In the genomic region with DNA sequence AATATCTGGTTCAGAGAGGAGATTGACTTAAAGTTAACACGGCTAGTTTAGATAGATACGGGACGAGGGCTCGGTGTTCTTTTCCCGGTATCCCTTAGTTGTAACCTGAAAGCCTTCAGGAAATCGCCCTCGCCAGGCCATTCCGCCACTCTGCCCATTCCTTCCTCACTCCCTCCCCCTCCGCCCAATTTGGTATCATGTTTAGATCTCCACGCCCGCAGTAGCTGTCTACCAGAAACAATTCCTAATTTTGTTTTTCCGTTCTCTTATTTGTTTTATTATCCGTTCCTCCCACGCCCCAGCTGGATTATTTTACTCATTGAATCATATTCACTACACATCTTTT, we compare ENCODE assay signal across 8 cellular contexts. TPM values are rescaled to one million over a fixed set of nuclear protein-coding genes. Genes with fewer than 3 reads are reported as not detected.
A peak's percentile ranks its signal among the peaks of the same experiment; 100 is the strongest.
DNase-seq lines count a peak whose midpoint lies in the region; ATAC-seq and TF ChIP-seq lines count a peak whose summit lies in the region.

No MANE protein-coding gene starts in this region.

- H3K4me3 Mint-ChIP-seq in CD14-positive monocyte (peak overlapping the region; percentile 98 to 99), neural progenitor cell (peak overlapping the region; percentile 95)

- H3K27me3 ChIP-seq in Loucy (ENCODE audit: insufficient read depth, low read length, poor library complexity, severe bottlenecking), result no peaks in the 10 kb centered on the region
- no peaks in the 10 kb centered on the region for H3K27me3 ChIP-seq in neural progenitor cell

- peak overlapping the region; percentile 84 for H2AFZ ChIP-seq in Loucy (ENCODE audit: low read length)
- peak overlapping the region; percentile 97 for H2AFZ ChIP-seq in neural progenitor cell (replicated peaks)

- H3K9me3 ChIP-seq in Loucy (ENCODE audit: insufficient read depth, low read depth, low read length) (no peaks in the 10 kb centered on the region), neural progenitor cell (ENCODE audit: low read depth) (no peaks in the 10 kb centered on the region)

- H3K27ac Mint-ChIP-seq in CD14-positive monocyte (peak overlapping the region; percentile 98 to 100 (median 99)), neural progenitor cell (peak overlapping the region; percentile 99)

- H3K4me3 ChIP-seq in Loucy (ENCODE audit: low read length, poor library complexity, severe bottlenecking), result peak overlapping the region; percentile 96
- H3K4me3 ChIP-seq in fibroblast of the aortic adventitia (ENCODE audit: low read depth, low read length), result peak overlapping the region; percentile 95
- peak overlapping the region; percentile 80 for H3K4me3 ChIP-seq in neural progenitor cell

- intact Hi-C loops in CD14-positive monocyte (cut with micrococcal nuclease), result loop anchor here (5.0 kb wide), 2 partner anchors 40 to 255 kb away; partner anchors contain the start of genes METTL13 (in 1 of the 2) and PRRC2C (in 1 of the 2)

- H3K9me2 ChIP-seq in Loucy (replicated peaks; ENCODE audit: low read depth, low read length), result no peaks in the 10 kb centered on the region

- H3F3A ChIP-seq in Loucy (ENCODE audit: low read depth), result no peaks in the 10 kb centered on the region
- H3F3A ChIP-seq in neural progenitor cell (ENCODE audit: low read depth), result peaks cover 18% of the 10 kb centered on the region

- H3K36me3 Mint-ChIP-seq in CD14-positive monocyte, result peaks cover 4 to 8% of the 10 kb centered on the region in 2 donors
- no peaks in the 10 kb centered on the region for H3K36me3 Mint-ChIP-seq in neural progenitor cell

- H3K79me2 ChIP-seq in Loucy (ENCODE audit: insufficient read depth, low read length), result peaks cover 25% of the 10 kb centered on the region
- H3K79me2 ChIP-seq in neural progenitor cell (ENCODE audit: low read depth), result peaks cover 3% of the 10 kb centered on the region

- peak; percentile 13 for ATAC-seq in GM19438 (IDR thresholded peaks at IDR 0.05; ENCODE audit: low read depth, unreplicated experiment)

- no peaks in the 10 kb centered on the region for H3K9me3 Mint-ChIP-seq in CD14-positive monocyte
- H3K9me3 Mint-ChIP-seq in neural progenitor cell, result no peaks in the 10 kb centered on the region

- H3K4me2 ChIP-seq in Loucy (ENCODE audit: low read depth, low read length, poor library complexity, severe bottlenecking) (peak overlapping the region; percentile 97), neural progenitor cell (peak overlapping the region; percentile 91)

- no peak for TF ChIP-seq CTCF in CD14-positive monocyte (IDR thresholded peaks at IDR 0.05)
- TF ChIP-seq CTCF in Loucy (conservative IDR thresholded peaks at IDR 0.05; ENCODE audit: low read length), result no peak
- TF ChIP-seq CTCF in fibroblast of the aortic adventitia (IDR thresholded peaks at IDR 0.05; ENCODE audit: insufficient read depth, low read length), result no peak
- no peak for TF ChIP-seq CTCF in neural progenitor cell (IDR thresholded peaks at IDR 0.05)

- H3K4me1 Mint-ChIP-seq in CD14-positive monocyte, result peaks cover 58% of the 10 kb centered on the region
- H3K4me1 Mint-ChIP-seq in neural progenitor cell, result peaks cover 31% of the 10 kb centered on the region

- H3K4me1 ChIP-seq in Loucy (ENCODE audit: insufficient read depth, low read length, poor library complexity, severe bottlenecking) (peaks cover 35% of the 10 kb centered on the region), neural progenitor cell (peaks cover 19% of the 10 kb centered on the region)

- peaks cover 3% of the 10 kb centered on the region for H4K20me1 ChIP-seq in Loucy (ENCODE audit: insufficient read depth, low read length, poor library complexity, severe bottlenecking)
- no peaks in the 10 kb centered on the region for H4K20me1 ChIP-seq in neural progenitor cell (ENCODE audit: low read depth)

- DNase-seq in CD14-positive monocyte (ENCODE audit: low spot score), result no peak
- peak; percentile 6 for DNase-seq in activated T-cell treated with anti-CD3 and anti-CD28 coated beads for 4 hours
- DNase-seq in fibroblast of the aortic adventitia (ENCODE audit: low read depth), result peak; percentile 51
- peak; percentile 65 for DNase-seq in neural progenitor cell (ENCODE audit: low spot score)
- no peak for DNase-seq in KG1 (lab: John Stamatoyannopoulos, UW)
- DNase-seq in superior temporal gyrus (ENCODE audit: extremely low spot score), result no peak

- peaks cover 0 to 2% (median 0%) of the 10 kb centered on the region in 3 donors for H3K27me3 Mint-ChIP-seq in CD14-positive monocyte (ENCODE audit: low read depth in 3 of 3)
- no peaks in the 10 kb centered on the region for H3K27me3 Mint-ChIP-seq in neural progenitor cell (ENCODE audit: insufficient read depth, low read depth)

- H3K27ac ChIP-seq in neural progenitor cell, result peak overlapping the region; percentile 62

- H3K9ac ChIP-seq in Loucy (ENCODE audit: low read depth, low read length, poor library complexity, severe bottlenecking), result peak overlapping the region; percentile 96
- H3K9ac ChIP-seq in neural progenitor cell, result peak overlapping the region; percentile 65

- H3K36me3 ChIP-seq in Loucy (ENCODE audit: insufficient read depth, low read length), result no peaks in the 10 kb centered on the region
- H3K36me3 ChIP-seq in neural progenitor cell, result no peaks in the 10 kb centered on the region

RNA-seq across cellular contexts. Expression of gene VAMP4, which starts 0.7 kb away (rescaled TPM):
- 10 to 100 TPM; 18.8 to 19.5 TPM for polyA plus RNA-seq in CD14-positive monocyte
- 10.7 and 15.5 TPM in 2 replicates for total RNA-seq in fibroblast of the aortic adventitia (ENCODE audit: low replicate concordance)
- 11.3 and 16.2 TPM in 2 replicates for total RNA-seq in neural progenitor cell (ENCODE audit: low replicate concordance)

RNA-seq across cellular contexts. Expression of gene METTL13, which starts 38.9 kb away (rescaled TPM):
- 10 to 100 TPM; 16.0 to 18.5 TPM for polyA plus RNA-seq in CD14-positive monocyte
- total RNA-seq in fibroblast of the aortic adventitia (ENCODE audit: low replicate concordance) (15.8 and 19.6 TPM in 2 replicates), neural progenitor cell (ENCODE audit: low replicate concordance) (19.5 and 26.3 TPM in 2 replicates)

Comparison
In these comparisons a context has a peak if more than half of its experiments do, and no peak if none do; other contexts are left out.
1. DNase-seq: peak in activated T-cell treated with anti-CD3 and anti-CD28 coated beads for 4 hours (single experiment), fibroblast of the aortic adventitia (single experiment) and neural progenitor cell (single experiment); none in CD14-positive monocyte (single experiment), KG1 (single experiment) and superior temporal gyrus (single experiment).
2. Peak in every context shown above with its lines, with median percentiles within 50 percentile points of each other: H3K4me3 ChIP-seq.